In the genomic region with DNA sequence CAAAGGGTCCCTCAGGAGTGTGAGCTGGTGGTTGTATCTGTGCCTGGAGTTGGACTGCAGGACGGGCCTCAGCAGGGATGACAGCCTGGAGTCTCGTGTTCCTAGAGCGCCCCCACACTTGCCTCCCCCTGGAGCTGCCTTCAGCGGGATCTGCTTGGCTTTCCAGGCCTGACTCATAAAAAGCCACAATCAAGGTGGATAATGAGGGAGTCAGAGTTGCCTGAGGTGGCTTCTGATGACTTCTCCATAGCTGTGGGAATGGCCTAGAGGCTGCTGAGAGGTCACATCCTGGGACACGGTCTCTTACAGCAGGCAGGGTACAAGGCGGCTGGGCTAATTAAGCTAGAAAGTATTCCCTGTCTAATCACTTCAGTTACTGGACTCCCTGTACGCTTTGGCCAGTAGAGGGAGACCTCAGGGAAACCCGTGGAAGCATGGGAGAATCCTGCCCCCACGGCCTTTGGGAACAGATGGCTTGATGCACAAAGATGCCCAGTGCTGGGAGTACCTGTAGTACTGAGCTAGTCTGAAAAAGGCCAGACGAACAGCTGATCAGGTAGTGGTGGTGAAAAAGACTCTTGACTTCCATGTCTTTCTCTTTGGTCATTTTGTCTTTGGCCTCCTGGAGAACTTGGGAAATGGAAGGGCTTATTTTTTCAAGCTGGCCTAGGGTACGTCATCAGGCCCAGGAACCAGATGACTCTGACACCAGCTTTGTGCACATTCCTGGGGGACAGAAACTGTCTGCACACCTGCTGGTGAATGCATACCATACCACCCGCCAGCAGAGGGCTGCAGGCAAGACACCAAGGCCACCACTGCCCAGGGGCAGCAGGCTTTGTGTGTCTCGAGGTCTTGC, we compare ENCODE assay signal across 8 cellular contexts. TPM values are rescaled to one million over a fixed set of nuclear protein-coding genes. Genes with fewer than 3 reads are reported as not detected.
A peak's percentile ranks its signal among the peaks of the same experiment; 100 is the strongest.
DNase-seq lines count a peak whose midpoint lies in the region; ATAC-seq and TF ChIP-seq lines count a peak whose summit lies in the region.

No MANE protein-coding gene starts in this region.

- no peak for TF ChIP-seq CTCF in CD8-positive, alpha-beta T cell (IDR thresholded peaks at IDR 0.05)

- peaks cover 16% of the 10 kb centered on the region for H3K27me3 Mint-ChIP-seq in stimulated activated memory B cell treated with anti-CD40 and anti-IgM and Interleukin-4, amounts not matched to agents 10 μg/mL and 1 μg/mL and 100 μg/mL, for 72 hours
- no peaks in the 10 kb centered on the region for H3K27me3 Mint-ChIP-seq in CD8-positive, alpha-beta T cell (ENCODE audit: low read depth)

- H3K4me1 Mint-ChIP-seq in stimulated activated memory B cell treated with anti-CD40 and anti-IgM and Interleukin-4, amounts not matched to agents 10 μg/mL and 1 μg/mL and 100 μg/mL, for 72 hours: peaks cover 6% of the 10 kb centered on the region
- peaks cover 14% of the 10 kb centered on the region for H3K4me1 Mint-ChIP-seq in CD8-positive, alpha-beta T cell (ENCODE audit: low read depth)

- no peaks in the 10 kb centered on the region for H3K9me3 Mint-ChIP-seq in stimulated activated memory B cell treated with anti-CD40 and anti-IgM and Interleukin-4, amounts not matched to agents 10 μg/mL and 1 μg/mL and 100 μg/mL, for 72 hours
- no peaks in the 10 kb centered on the region for H3K9me3 Mint-ChIP-seq in CD8-positive, alpha-beta T cell

- intact Hi-C loops in CD8-positive, alpha-beta T cell (cut with DNase I, micrococcal nuclease): no loop called here

- H3K4me3 Mint-ChIP-seq in stimulated activated memory B cell treated with anti-CD40 and anti-IgM and Interleukin-4, amounts not matched to agents 10 μg/mL and 1 μg/mL and 100 μg/mL, for 72 hours: no peak overlapping the region
- no peak overlapping the region for H3K4me3 Mint-ChIP-seq in CD8-positive, alpha-beta T cell

- no peak overlapping the region for H3K4me3 ChIP-seq in CD8-positive, alpha-beta T cell (ENCODE audit: low read depth, low read length)

- DNase-seq in ELF-1 (ENCODE audit: low read depth, low spot score) (peak; percentile 67), HCEC 1CT (peak; percentile 15), RPMI8226 (peak; percentile 32), fibroblast of peridontal ligament (ENCODE audit: extremely low read depth) (peak; percentile 31)
- no peak for DNase-seq in CD8-positive, alpha-beta T cell

- no peak overlapping the region for H3K27ac Mint-ChIP-seq in stimulated activated memory B cell treated with anti-CD40 and anti-IgM and Interleukin-4, amounts not matched to agents 10 μg/mL and 1 μg/mL and 100 μg/mL, for 72 hours
- no peak overlapping the region for H3K27ac Mint-ChIP-seq in CD8-positive, alpha-beta T cell

- POLR2A ChIA-PET in CD8-positive, alpha-beta T cell (lab: Charles Lee): no interaction called here

- H3K36me3 Mint-ChIP-seq in stimulated activated memory B cell treated with anti-CD40 and anti-IgM and Interleukin-4, amounts not matched to agents 10 μg/mL and 1 μg/mL and 100 μg/mL, for 72 hours: no peaks in the 10 kb centered on the region
- no peaks in the 10 kb centered on the region for H3K36me3 Mint-ChIP-seq in CD8-positive, alpha-beta T cell

- CTCF ChIA-PET in CD8-positive, alpha-beta T cell (lab: Charles Lee): no interaction called here

- ATAC-seq in stimulated activated memory B cell treated with anti-CD40 and anti-IgM and Interleukin-4, amounts not matched to agents 10 μg/mL and 1 μg/mL and 100 μg/mL, for 72 hours: peak; percentile 53
- no peak for ATAC-seq in GM18520 (IDR thresholded peaks at IDR 0.05; ENCODE audit: unreplicated experiment)
- ATAC-seq in GM19452 (IDR thresholded peaks at IDR 0.05; ENCODE audit: unreplicated experiment): no peak
- no peak for ATAC-seq in CD8-positive, alpha-beta T cell

- no peaks in the 10 kb centered on the region for H3K9me3 ChIP-seq in CD8-positive, alpha-beta T cell (ENCODE audit: low read length)

- no peaks in the 10 kb centered on the region for H3K36me3 ChIP-seq in CD8-positive, alpha-beta T cell (ENCODE audit: insufficient read depth, low read length)

- H3K4me1 ChIP-seq in CD8-positive, alpha-beta T cell (ENCODE audit: insufficient read depth, low read length): peaks cover 16% of the 10 kb centered on the region

- no peak overlapping the region for H3K27ac ChIP-seq in CD8-positive, alpha-beta T cell (ENCODE audit: low read depth, low read length)

- no peaks in the 10 kb centered on the region for H3K27me3 ChIP-seq in CD8-positive, alpha-beta T cell (ENCODE audit: insufficient read depth, low read length)

RNA-seq across cellular contexts. Expression of gene FRRS1L, which starts 16.1 kb away (rescaled TPM):
- total RNA-seq in CD8-positive, alpha-beta T cell: not detected

Comparison
In these comparisons a context has a peak if more than half of its experiments do, and no peak if none do; other contexts are left out.
1. DNase-seq: peak in ELF-1 (single experiment), HCEC 1CT (single experiment), RPMI8226 (single experiment) and fibroblast of peridontal ligament (single experiment); none in CD8-positive, alpha-beta T cell (0 of 7).